In the genomic region with DNA sequence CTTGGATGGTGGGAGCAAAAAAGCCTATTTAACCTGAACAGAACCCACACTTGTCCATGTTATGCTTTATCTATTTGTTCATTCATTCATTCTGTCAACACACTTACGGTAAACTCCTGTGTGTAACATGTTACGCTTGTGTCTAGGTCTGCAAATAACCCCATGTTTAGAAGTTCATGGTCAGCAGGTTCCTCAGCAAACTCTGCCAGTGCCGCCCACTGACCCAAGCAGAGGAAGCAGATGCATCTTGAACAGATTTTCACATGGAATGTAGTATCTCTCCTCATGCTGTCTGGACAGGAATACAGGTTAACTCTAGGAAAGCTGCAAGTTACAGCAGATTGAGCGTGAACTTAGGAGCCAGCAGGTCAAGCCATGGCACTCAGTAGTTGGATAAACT, we compare ENCODE assay signal across 9 cellular contexts.
DNase-seq lines count a peak whose midpoint lies in the region; ATAC-seq, FAIRE-seq and TF ChIP-seq lines count a peak whose summit lies in the region.
"Had no signal": no experiment of that assay in that cellular context is flagged by ENCODE, and none has a peak within 500 bp of the region (broad histone marks: within the 10 kb centered on the region; RNA-seq: fewer than 3 reads in every experiment).

No MANE protein-coding gene starts in this region.

- peak overlapping the region; percentile 52 to 82 (median 63) for H3K27ac Mint-ChIP-seq in nephron

- H3K4me2 ChIP-seq in endothelial cell of umbilical vein (ENCODE audit: insufficient read depth, low read length): peak overlapping the region; percentile 14

- H3K4me3 ChIP-seq in SJSA1 (no peak overlapping the region), endothelial cell of umbilical vein (replicated peaks in 1 of 3; ENCODE audit: insufficient read depth in 1 of 3, low read depth in 1 of 3, low read length in 3 of 3) (no peak overlapping the region), upper lobe of left lung (no peak overlapping the region)

- peak; percentile 35 to 39 for ATAC-seq in upper lobe of left lung (ENCODE audit: low FRiP score in 2 of 2)
- no peak for ATAC-seq in GM21619 (IDR thresholded peaks at IDR 0.05; ENCODE audit: unreplicated experiment)
- ATAC-seq: activated T-cell treated with anti-CD3 and anti-CD28 coated beads, Interleukin-2, amount 50 U/mL, for 4 hours had no signal

- H3K9me3 ChIP-seq in SJSA1 (replicated peaks) (no peaks in the 10 kb centered on the region), endothelial cell of umbilical vein (replicated peaks; ENCODE audit: control insufficient read depth, insufficient read depth, low read length) (no peaks in the 10 kb centered on the region), upper lobe of left lung (no peaks in the 10 kb centered on the region)

- no peak overlapping the region for H2AFZ ChIP-seq in endothelial cell of umbilical vein (ENCODE audit: low read depth, low read length)

- H3K9me1 ChIP-seq in endothelial cell of umbilical vein (replicated peaks; ENCODE audit: control insufficient read depth, extremely low read depth, insufficient read depth, low read length): no peaks in the 10 kb centered on the region

- H3K27ac ChIP-seq in SJSA1 (peak overlapping the region; percentile 85), endothelial cell of umbilical vein (ENCODE audit: insufficient read depth, low read depth, low read length) (peak overlapping the region; percentile 92), upper lobe of left lung (peak overlapping the region; percentile 69 to 76 (median 74))

- H3K27me3 ChIP-seq in SJSA1 (replicated peaks): no peaks in the 10 kb centered on the region
- H3K27me3 ChIP-seq in endothelial cell of umbilical vein (ENCODE audit: control insufficient read depth in 2 of 2, insufficient read depth in 2 of 2, low read length in 2 of 2): no peaks in the 10 kb centered on the region
- H3K27me3 ChIP-seq in upper lobe of left lung: no peaks in the 10 kb centered on the region

- POLR2A ChIA-PET in endothelial cell of umbilical vein (lab: Charles Lee): interaction anchor here (1.2 to 1.9 kb wide), 3 partner anchors 15 to 75 kb away, joined by 3 to 5 read pairs (median 4); no protein-coding TSS in a partner anchor

- intact Hi-C loops in endothelial cell of umbilical vein (cut with micrococcal nuclease): loop anchor here (5.0 kb wide), 4 partner anchors 125 to 365 kb away; a partner anchor contains a TSS

- H3K4me1 ChIP-seq in SJSA1 (replicated peaks): peaks cover 48% of the 10 kb centered on the region
- peaks cover 35% of the 10 kb centered on the region for H3K4me1 ChIP-seq in endothelial cell of umbilical vein (ENCODE audit: control insufficient read depth, extremely low read depth, insufficient read depth, low read length)
- peaks cover 15 to 33% (median 24%) of the 10 kb centered on the region in 4 donors for H3K4me1 ChIP-seq in upper lobe of left lung

- no peak for TF ChIP-seq EP300 in upper lobe of left lung (IDR thresholded peaks at IDR 0.05)

- CTCF ChIA-PET in endothelial cell of umbilical vein (lab: Charles Lee): interaction anchor here (1.0 to 1.9 kb wide), 12 partner anchors 13 to 700 kb away, joined by 3 to 4 read pairs (median 3); a partner anchor contains a TSS

- H3K27me3 Mint-ChIP-seq in nephron (ENCODE audit: low read depth): peaks cover 9% of the 10 kb centered on the region

- H3K36me3 Mint-ChIP-seq in nephron (ENCODE audit: low read depth): no peaks in the 10 kb centered on the region

- no peak overlapping the region for H3K4me3 Mint-ChIP-seq in nephron
- H3K4me3 Mint-ChIP-seq: activated T-cell treated with anti-CD3 and anti-CD28 coated beads, Interleukin-2, amount 50 U/mL, for 4 hours had no signal

- no peak for FAIRE-seq in endothelial cell of umbilical vein (lab: Jason Lieb, UNC)

- H3K36me3 ChIP-seq in SJSA1 (no peaks in the 10 kb centered on the region), endothelial cell of umbilical vein (ENCODE audit: control insufficient read depth in 2 of 2, extremely low read depth in 1 of 2, insufficient read depth in 2 of 2, low read length in 2 of 2) (no peaks in the 10 kb centered on the region), upper lobe of left lung (no peaks in the 10 kb centered on the region)

- no peak for DNase-seq in SJSA1 (ENCODE audit: low read depth in 1 of 2, low spot score in 2 of 2)
- DNase-seq in endothelial cell of umbilical vein (ENCODE audit: low read depth, low spot score): no peak
- peak in 1 of 2 donors; percentile 39 for DNase-seq in upper lobe of left lung
- DNase-seq in NCI-H345 treated with DMSO at 0.1 percent for 48 hours (lab: John Stamatoyannopoulos, UW; ENCODE audit: unreplicated experiment): no peak
- no peak for DNase-seq in NCI-H69 (lab: John Stamatoyannopoulos, UW)
- DNase-seq: activated T-cell treated with anti-CD3 and anti-CD28 coated beads, Interleukin-2, amount 50 U/mL, for 4 hours; NCI-H1930 had no signal

- WGBS in upper lobe of left lung, 2 donors: 79 to 81% methylated on average over 4 of the region's 4 CpGs

- H3K4me1 Mint-ChIP-seq in nephron: peaks cover 44% of the 10 kb centered on the region

- TSS peak; percentile 99 for BruUV-seq in endothelial cell of umbilical vein (replicated peaks; lab: Mats Ljungman, UMichigan)

- TF ChIP-seq CTCF in endothelial cell of umbilical vein (IDR thresholded peaks at IDR 0.05; ENCODE audit: extremely low read depth in 1 of 2, insufficient read depth in 1 of 2, low read depth in 1 of 2, low read length in 2 of 2) (no peak), nephron (IDR thresholded peaks at IDR 0.05; ENCODE audit: unreplicated experiment in 3 of 3) (no peak), upper lobe of left lung (IDR thresholded peaks at IDR 0.05) (no peak)

- peaks cover 10% of the 10 kb centered on the region for H3K9me3 Mint-ChIP-seq in nephron
- H3K9me3 Mint-ChIP-seq: activated T-cell treated with anti-CD3 and anti-CD28 coated beads, Interleukin-2, amount 50 U/mL, for 4 hours had no signal

- no peaks in the 10 kb centered on the region for H3K79me2 ChIP-seq in endothelial cell of umbilical vein (ENCODE audit: control insufficient read depth, insufficient read depth, low read length)

- H3K9ac ChIP-seq in endothelial cell of umbilical vein (replicated peaks; ENCODE audit: extremely low read depth, insufficient read depth, low read length): peak overlapping the region; percentile 54

- TF ChIP-seq POLR2A in endothelial cell of umbilical vein (IDR thresholded peaks at IDR 0.05; ENCODE audit: low read depth, low read length) (no peak), upper lobe of left lung (IDR thresholded peaks at IDR 0.05) (no peak)

- no peaks in the 10 kb centered on the region for H4K20me1 ChIP-seq in endothelial cell of umbilical vein (replicated peaks; ENCODE audit: control insufficient read depth, extremely low read depth, insufficient read depth, low read length)

- dilution Hi-C loops in endothelial cell of umbilical vein (cut with MboI; ENCODE audit: extremely low pct_ligation_motif_present, low sequenced_read_pairs): no loop called here

TF ChIP-seq in endothelial cell of umbilical vein, 7 proteins besides CTCF, POLR2A, EP300 and RAD21:
- TF ChIP-seq, protein P1, sequence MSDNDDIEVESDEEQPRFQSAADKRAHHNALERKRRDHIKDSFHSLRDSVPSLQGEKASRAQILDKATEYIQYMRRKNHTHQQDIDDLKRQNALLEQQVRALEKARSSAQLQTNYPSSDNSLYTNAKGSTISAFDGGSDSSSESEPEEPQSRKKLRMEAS (IDR thresholded peaks at IDR 0.05; ENCODE audit: insufficient read depth, insufficient read length): no peak
- TF ChIP-seq GATA2 (IDR thresholded peaks at IDR 0.05; ENCODE audit: insufficient read depth, insufficient read length, low read depth, low read length) (no peak), EZH2 (IDR thresholded peaks at IDR 0.05; ENCODE audit: borderline replicate concordance, low read depth, low read length, severe bottlenecking) (no peak), MYC (IDR thresholded peaks at IDR 0.05; ENCODE audit: low read depth, low read length) (no peak), JUN (IDR thresholded peaks at IDR 0.05; ENCODE audit: borderline replicate concordance, insufficient read depth, insufficient read length, low read depth) (no peak), FOS (IDR thresholded peaks at IDR 0.05; ENCODE audit: borderline replicate concordance, insufficient read depth, low read length) (no peak), POLR2AphosphoS5 (IDR thresholded peaks at IDR 0.05; ENCODE audit: insufficient read depth, low read depth, low read length) (no peak)
